In the genomic region with DNA sequence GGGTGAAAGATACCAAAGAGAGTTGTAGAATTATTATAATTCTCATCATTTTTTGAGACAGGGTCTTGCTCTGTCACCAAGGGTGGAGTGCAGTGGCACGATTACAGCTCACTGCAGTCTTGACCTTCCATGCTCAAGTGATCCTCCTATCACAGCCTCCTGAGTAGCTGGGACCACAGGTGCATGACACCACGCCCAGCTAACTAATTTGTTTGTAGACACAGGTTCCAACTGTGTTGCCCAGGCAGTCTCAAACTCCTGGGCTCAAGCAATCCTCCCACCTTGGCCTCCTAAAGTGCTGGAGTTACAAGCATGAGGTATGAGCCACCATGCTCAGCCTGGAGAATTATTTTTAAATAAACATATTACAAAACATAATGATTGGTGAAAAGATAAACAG, we compare ENCODE assay signal across 30 cellular contexts.
DNase-seq lines count a peak whose midpoint lies in the region; ATAC-seq, FAIRE-seq and TF ChIP-seq lines count a peak whose summit lies in the region.
"Had no signal": no experiment of that assay in that cellular context is flagged by ENCODE, and none has a peak within 500 bp of the region (broad histone marks: within the 10 kb centered on the region; RNA-seq: fewer than 3 reads in every experiment).

No MANE protein-coding gene starts in this region.

- no peak for TF ChIP-seq RAD21 in H1 (IDR thresholded peaks at IDR 0.05 in 1 of 2, conservative IDR thresholded peaks at IDR 0.05 in 1 of 2; ENCODE audit: low read depth in 2 of 2, low read length in 2 of 2)

- no peak overlapping the region; the same call in 1 of the 2 replicates for H2BK20ac ChIP-seq in H1 (ENCODE audit: low read length)

- H2BK120ac ChIP-seq in H1 (replicated peaks; ENCODE audit: low read depth, low read length), result no peak overlapping the region

- no peak overlapping the region for H3K23ac ChIP-seq in H1 (ENCODE audit: insufficient read length)

- peaks cover 2% of the 10 kb centered on the region for H3K9me3 Mint-ChIP-seq in stimulated activated memory B cell treated with anti-CD40 and anti-IgM and Interleukin-4, amounts not matched to agents 10 μg/mL and 1 μg/mL and 100 μg/mL, for 72 hours
- no peaks in the 10 kb centered on the region for H3K9me3 Mint-ChIP-seq in HFFc6
- H3K9me3 Mint-ChIP-seq: IgD-negative memory B cell had no signal

- no peak overlapping the region; the same call in none of the 2 replicates for H3K18ac ChIP-seq in H1 (ENCODE audit: extremely low read depth, low read length)

- H3F3A ChIP-seq in OCI-LY1 (ENCODE audit: insufficient read depth, low read length), result peaks cover 4% of the 10 kb centered on the region; the same call in 1 of the 2 replicates

- no peaks in the 10 kb centered on the region for H3K79me1 ChIP-seq in H1 (ENCODE audit: low read depth, low read length)

- CTCF ChIA-PET in H1 (lab: Charles Lee; ENCODE audit: partially characterized antibody), result interaction anchor here (0.6 to 1.2 kb wide), 2 partner anchors 12 to 111 kb away, joined by 3 read pairs; no protein-coding TSS in a partner anchor

- no peak overlapping the region for H4K91ac ChIP-seq in H1 (replicated peaks; ENCODE audit: insufficient read length, low read length)

- H3K27ac ChIP-seq in OCI-LY1 (ENCODE audit: low read depth, low read length, poor library complexity, severe bottlenecking), result peak overlapping the region; percentile 71
- H3K27ac ChIP-seq in H1 (ENCODE audit: low read depth, low read length), result no peak overlapping the region
- H3K27ac ChIP-seq: 22Rv1, KMS-11, RWPE1 had no signal

- peaks cover 49% of the 10 kb centered on the region for H3K4me1 ChIP-seq in OCI-LY1 (ENCODE audit: insufficient read depth, low read length, severe bottlenecking)
- H3K4me1 ChIP-seq in H1 (replicated peaks in 1 of 4; ENCODE audit: control insufficient read depth in 3 of 4, insufficient read depth in 4 of 4, low read length in 3 of 4), result peaks cover 4 to 8% (median 4%) of the 10 kb centered on the region in 4 experiments

- H3K4me2 ChIP-seq in OCI-LY1 (ENCODE audit: low read length), result 0 out of 2 replicates have a peak overlapping the region, but pooled peaks have one; percentile 0
- H3K4me2 ChIP-seq in H1 (ENCODE audit: insufficient read depth in 1 of 2, low read depth in 2 of 2, low read length in 2 of 2), result no peak overlapping the region
- H3K4me2 ChIP-seq: KMS-11 had no signal

- no peak overlapping the region for H3K9ac ChIP-seq in OCI-LY1 (ENCODE audit: low read length)
- H3K9ac ChIP-seq in H1 (replicated peaks in 1 of 4; ENCODE audit: extremely low read depth in 1 of 4, low read depth in 3 of 4, low read length in 3 of 4), result no peak overlapping the region
- H3K9ac ChIP-seq: KMS-11 had no signal

- FAIRE-seq in H1 (lab: Jason Lieb, UNC), result no peak
- FAIRE-seq: GM12891, GM19239 had no signal

- DNase-seq in NCI-H748 (lab: John Stamatoyannopoulos, UW; ENCODE audit: unreplicated experiment) (peak; percentile 19), NCI-H748 treated with DMSO at 0.1 percent for 48 hours (lab: John Stamatoyannopoulos, UW) (no peak), H1 (ENCODE audit: low read depth in 1 of 2, low spot score in 2 of 2) (no peak), AG08396 (ENCODE audit: low spot score) (no peak), HFFc6 (no peak)
- DNase-seq: C1 segment of cervical spinal cord; CD4-positive, alpha-beta memory T cell; COR-L47; GDM1; H7; NCI-H1092; NCI-H1417 treated with DMSO at 0.1 percent for 48 hours; NCI-H1694 treated with DMSO at 0.1 percent for 48 hours; NCI-H2081 treated with DMSO at 0.1 percent for 48 hours; NCI-H2171; NCI-H226; NCI-H510A; NCI-H82; NK-92 treated with Interleukin-12 subunit alpha and Interleukin-12 subunit beta, amount 100 ng/mL, for 24 hours; SHP77 treated with DMSO at 0.1 percent for 48 hours had no signal

- no peaks in the 10 kb centered on the region for H3K9me2 ChIP-seq in OCI-LY1 (ENCODE audit: low read depth, low read length)

- no peak for TF ChIP-seq POLR2A in H1 (IDR thresholded peaks at IDR 0.05; ENCODE audit: control extremely low read depth in 1 of 2, low read depth in 2 of 2, low read length in 2 of 2)

- no peaks in the 10 kb centered on the region for H3K36me3 ChIP-seq in OCI-LY1 (ENCODE audit: insufficient read depth, low read length)
- no peaks in the 10 kb centered on the region for H3K36me3 ChIP-seq in H1 (ENCODE audit: control insufficient read depth in 2 of 4, insufficient read depth in 4 of 4, low read length in 3 of 4)

- no peak for TF ChIP-seq EP300 in H1 (IDR thresholded peaks at IDR 0.05; ENCODE audit: borderline replicate concordance in 1 of 2, low read depth in 2 of 2, low read length in 2 of 2)

- H3K27me3 Mint-ChIP-seq in stimulated activated memory B cell treated with anti-CD40 and anti-IgM and Interleukin-4, amounts not matched to agents 10 μg/mL and 1 μg/mL and 100 μg/mL, for 72 hours, result peaks cover 8% of the 10 kb centered on the region
- H3K27me3 Mint-ChIP-seq in HFFc6 (ENCODE audit: insufficient read depth), result peaks cover 4% of the 10 kb centered on the region; the same call in 1 of the 2 replicates
- H3K27me3 Mint-ChIP-seq: IgD-negative memory B cell had no signal

- no peak overlapping the region for H3K14ac ChIP-seq in H1 (ENCODE audit: insufficient read length)

- WGBS in H1 (ENCODE audit: extremely low coverage in 1 of 2, insufficient coverage in 1 of 2, insufficient read length in 1 of 2, insufficient replicate concordance in 2 of 2, low coverage in 1 of 2, low lambda C conversion rate in 2 of 2, missing lambda C conversion rate in 1 of 2), 2 experiments, result 98% methylated on average over 2 of the region's 2 CpGs; no CpG with 5 or more reads in 1 of the 2 experiments

- H2BK15ac ChIP-seq in H1 (ENCODE audit: low read length), result 0 out of 2 replicates have a peak overlapping the region, but pooled peaks have one; percentile 61

- no peak overlapping the region for H3K56ac ChIP-seq in H1 (replicated peaks; ENCODE audit: insufficient read length, low read depth, low read length)

- H2BK5ac ChIP-seq in H1 (ENCODE audit: low read depth, low read length), result no peak overlapping the region; the same call in 1 of the 2 replicates

- ATAC-seq in stimulated activated memory B cell treated with anti-CD40 and anti-IgM and Interleukin-4, amounts not matched to agents 10 μg/mL and 1 μg/mL and 100 μg/mL, for 72 hours, result no peak
- ATAC-seq in GM18909 (IDR thresholded peaks at IDR 0.05; ENCODE audit: poor library complexity, unreplicated experiment), result no peak
- ATAC-seq: Panc1 had no signal

- H3K4me3 ChIP-seq in OCI-LY1 (ENCODE audit: low read depth, low read length, poor library complexity, severe bottlenecking) (no peak overlapping the region), H1 (ENCODE audit: extremely low read depth in 1 of 4, insufficient read depth in 2 of 4, low read depth in 3 of 4, low read length in 4 of 4) (no peak overlapping the region)

- H3K36me3 Mint-ChIP-seq in stimulated activated memory B cell treated with anti-CD40 and anti-IgM and Interleukin-4, amounts not matched to agents 10 μg/mL and 1 μg/mL and 100 μg/mL, for 72 hours, result no peaks in the 10 kb centered on the region
- H3K36me3 Mint-ChIP-seq in HFFc6 (ENCODE audit: low read depth), result no peaks in the 10 kb centered on the region
- H3K36me3 Mint-ChIP-seq: CD4-positive, alpha-beta memory T cell; IgD-negative memory B cell had no signal

- H3K4me3 Mint-ChIP-seq in stimulated activated memory B cell treated with anti-CD40 and anti-IgM and Interleukin-4, amounts not matched to agents 10 μg/mL and 1 μg/mL and 100 μg/mL, for 72 hours, result no peak overlapping the region
- H3K4me3 Mint-ChIP-seq in HFFc6, result no peak overlapping the region
- H3K4me3 Mint-ChIP-seq: CD4-positive, alpha-beta memory T cell had no signal

- no peaks in the 10 kb centered on the region for H3K23me2 ChIP-seq in H1 (ENCODE audit: low read depth, low read length)

- POLR2A ChIA-PET in H1 (lab: Charles Lee; ENCODE audit: partially characterized antibody), result no interaction called here

- H4K8ac ChIP-seq in H1 (ENCODE audit: extremely low read depth, insufficient read depth, low read length), result no peak overlapping the region

- H4K20me1 ChIP-seq in OCI-LY1 (ENCODE audit: insufficient read depth, low read length), result no peaks in the 10 kb centered on the region
- H4K20me1 ChIP-seq in H1 (replicated peaks in 1 of 2; ENCODE audit: control insufficient read depth in 1 of 2, insufficient read depth in 2 of 2, low read length in 2 of 2), result no peaks in the 10 kb centered on the region

- TF ChIP-seq CTCF in OCI-LY1 (IDR thresholded peaks at IDR 0.05; ENCODE audit: low read length), result no peak
- no peak for TF ChIP-seq CTCF in H1 (IDR thresholded peaks at IDR 0.05; ENCODE audit: control extremely low read depth in 1 of 3, insufficient read depth in 1 of 3, low read depth in 1 of 3, low read length in 3 of 3)
- no peak for TF ChIP-seq CTCF in HFFc6 (IDR thresholded peaks at IDR 0.05)

- H2AFZ ChIP-seq in OCI-LY1 (ENCODE audit: low read length), result no peak overlapping the region
- no peak overlapping the region for H2AFZ ChIP-seq in H1 (ENCODE audit: low read length)

- no peak overlapping the region for H4K5ac ChIP-seq in H1 (ENCODE audit: insufficient read length, low read depth, low read length)

- H3K9me3 ChIP-seq in OCI-LY1 (ENCODE audit: low read length), result peaks cover 8% of the 10 kb centered on the region
- H3K9me3 ChIP-seq in H1 (ENCODE audit: insufficient read depth in 2 of 2, low read depth in 1 of 2, low read length in 1 of 2), result peaks cover 4 to 9% of the 10 kb centered on the region in 2 experiments; a peak in 2 of 4 replicates

- no peak overlapping the region for H3K4ac ChIP-seq in H1 (replicated peaks; ENCODE audit: insufficient read length, low read depth, low read length)

- no peak overlapping the region for H2AK5ac ChIP-seq in H1 (ENCODE audit: low read depth, low read length)

- H3K79me2 ChIP-seq in OCI-LY1 (ENCODE audit: insufficient read depth, low read length) (no peaks in the 10 kb centered on the region), H1 (ENCODE audit: control insufficient read depth in 1 of 2, insufficient read depth in 2 of 2, low read length in 2 of 2) (no peaks in the 10 kb centered on the region)

- peak overlapping the region; percentile 84; the same call in 1 of the 2 replicates for H2BK12ac ChIP-seq in H1 (ENCODE audit: low read depth, low read length)

- H3K4me1 Mint-ChIP-seq in stimulated activated memory B cell treated with anti-CD40 and anti-IgM and Interleukin-4, amounts not matched to agents 10 μg/mL and 1 μg/mL and 100 μg/mL, for 72 hours, result peaks cover 36% of the 10 kb centered on the region
- H3K4me1 Mint-ChIP-seq in HFFc6 (ENCODE audit: low read depth), result peaks cover 13% of the 10 kb centered on the region; the same call in 1 of the 2 replicates

- peak overlapping the region; percentile 68 for H3K27ac Mint-ChIP-seq in stimulated activated memory B cell treated with anti-CD40 and anti-IgM and Interleukin-4, amounts not matched to agents 10 μg/mL and 1 μg/mL and 100 μg/mL, for 72 hours
- H3K27ac Mint-ChIP-seq in HFFc6, result no peak overlapping the region
- H3K27ac Mint-ChIP-seq: CD4-positive, alpha-beta memory T cell had no signal

- H3K27me3 ChIP-seq in OCI-LY1 (ENCODE audit: insufficient read depth, low read length), result no peaks in the 10 kb centered on the region
- H3K27me3 ChIP-seq in H1 (replicated peaks in 1 of 4; ENCODE audit: control insufficient read depth in 3 of 4, extremely low read depth in 1 of 4, insufficient read depth in 3 of 4, low read length in 3 of 4), result no peaks in the 10 kb centered on the region

TF ChIP-seq in H1, 55 proteins besides CTCF, POLR2A, EP300 and RAD21 (continues in another document):
- TF ChIP-seq GABPA (IDR thresholded peaks at IDR 0.05; ENCODE audit: borderline replicate concordance, insufficient read depth, low read length), result no peak
